In genomic region chr16:88074041-88074440, GRCh38 we compare ENCODE assay signal across 14 cellular contexts.
"Had no signal": no experiment of that assay in that cellular context is flagged by ENCODE, and none has a peak within 500 bp of the region (broad histone marks: within the 10 kb centered on the region; RNA-seq: fewer than 3 reads in every experiment).

No MANE protein-coding gene starts in this region.

- H3K9me3 Mint-ChIP-seq: central memory CD8-positive, alpha-beta T cell; natural killer cell had no signal

- DNase-seq: cortex of kidney; effector CD8-positive, alpha-beta T cell; gastrocnemius medialis; natural killer cell; small intestine; stimulated activated CD4-positive, alpha-beta T cell treated with anti-CD3 and anti-CD28 coated beads, Interleukin-2, amount 100 ng/mL, for 48 hours; stimulated activated naive CD8-positive, alpha-beta T cell treated with anti-CD3 and anti-CD28 coated beads, Interleukin-15, Interleukin-2, amounts not matched to agents 100 U/mL and 50 U/mL, for 24 hours; uterus had no signal

- H3K27me3 Mint-ChIP-seq: central memory CD8-positive, alpha-beta T cell had no signal

- H3K4me3 Mint-ChIP-seq: central memory CD8-positive, alpha-beta T cell; natural killer cell had no signal

- H3K27ac Mint-ChIP-seq: natural killer cell had no signal

- H3K36me3 ChIP-seq: uterus had no signal

- H2AFZ ChIP-seq: parathyroid adenoma had no signal

- H3K9me3 ChIP-seq: gastrocnemius medialis, mucosa of descending colon, tibial artery, upper lobe of left lung, uterus had no signal

- H3K4me1 ChIP-seq: gastrocnemius medialis, parathyroid adenoma, tibial artery, upper lobe of left lung, uterus had no signal

- H3K27me3 ChIP-seq: dorsolateral prefrontal cortex, gastrocnemius medialis, tibial artery, upper lobe of left lung, uterus had no signal

- H3K4me3 ChIP-seq: dorsolateral prefrontal cortex, gastrocnemius medialis, mucosa of descending colon, tibial artery, upper lobe of left lung, uterus had no signal

- H3K9ac ChIP-seq: parathyroid adenoma had no signal

- H3K79me2 ChIP-seq: parathyroid adenoma had no signal

- H3K27ac ChIP-seq: dorsolateral prefrontal cortex, gastrocnemius medialis, parathyroid adenoma, tibial artery, upper lobe of left lung, uterus had no signal
